ENCODE assay signal across 1 cellular context in genomic region chr2:70304501-70304900, GRCh38.
TF ChIP-seq lines count a peak whose summit lies in the region.

No MANE protein-coding gene starts in this region.

TF ChIP-seq in GM23338, 12 proteins besides CTCF, POLR2A, EP300 and RAD21 (continued from another document):
- no peak for TF ChIP-seq ZNF462 (CRISPR knock-in tag; IDR thresholded peaks at IDR 0.05)
- no peak for TF ChIP-seq EZH2 (IDR thresholded peaks at IDR 0.05; ENCODE audit: low read depth, unreplicated experiment)
